1 cellular context compared by ENCODE assay signal in the genomic region with DNA sequence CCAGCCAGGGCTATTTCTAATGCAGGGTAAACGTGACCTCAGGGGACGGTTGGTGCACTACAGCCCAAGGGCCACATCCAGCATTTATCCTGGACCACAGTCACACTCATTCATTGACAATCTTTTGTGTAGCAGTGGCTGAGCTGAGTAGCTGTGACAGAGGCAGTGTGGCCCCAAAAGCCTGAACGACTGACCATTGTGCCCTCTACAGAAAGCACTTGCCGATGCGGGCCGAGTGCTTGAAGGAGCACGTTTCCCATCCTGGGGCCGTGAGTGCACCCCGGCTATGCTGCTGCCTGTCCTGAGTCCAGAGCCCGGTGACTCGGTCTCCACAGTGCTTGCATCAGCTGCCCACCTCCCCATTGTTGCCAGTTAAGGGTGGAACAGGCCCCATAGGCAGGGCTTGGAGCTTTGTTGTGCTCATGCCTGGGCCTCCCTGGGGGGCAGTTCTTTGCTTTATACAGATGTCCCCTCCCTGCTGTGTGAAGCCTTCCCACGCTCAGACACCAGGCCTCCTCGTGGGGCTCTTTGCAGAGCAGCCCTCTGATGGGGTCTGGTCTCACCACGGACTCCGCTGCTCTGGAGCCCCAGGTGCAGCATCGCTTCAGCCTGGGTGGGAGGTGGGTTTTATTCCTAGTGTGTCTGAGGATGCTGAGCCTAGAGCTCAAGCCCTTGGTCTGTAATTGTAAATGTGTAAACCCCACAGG.
TF ChIP-seq lines count a peak whose summit lies in the region.

No MANE protein-coding gene starts in this region.

TF ChIP-seq in HCT116, 20 proteins besides CTCF, POLR2A, EP300 and RAD21:
- TF ChIP-seq SRF (IDR thresholded peaks at IDR 0.05; ENCODE audit: low read depth) (no peak), SIN3A (IDR thresholded peaks at IDR 0.05; ENCODE audit: low read depth) (no peak), YY1 (IDR thresholded peaks at IDR 0.05; ENCODE audit: extremely low read depth, insufficient replicate concordance, low read depth, low read length) (no peak), ELF1 (IDR thresholded peaks at IDR 0.05; ENCODE audit: borderline replicate concordance, low read depth) (no peak), FOSL1 (IDR thresholded peaks at IDR 0.05; ENCODE audit: low read depth) (no peak), EGR1 (IDR thresholded peaks at IDR 0.05; ENCODE audit: low read depth) (no peak), ZFX (IDR thresholded peaks at IDR 0.05) (no peak), CEBPB (IDR thresholded peaks at IDR 0.05; ENCODE audit: low read depth) (no peak), CBX3 (IDR thresholded peaks at IDR 0.05; ENCODE audit: low read depth) (no peak), REST (IDR thresholded peaks at IDR 0.05; ENCODE audit: low read depth) (no peak), SP1 (IDR thresholded peaks at IDR 0.05; ENCODE audit: low read depth) (no peak), TCF7L2 (IDR thresholded peaks at IDR 0.05; ENCODE audit: borderline replicate concordance, extremely low read depth, insufficient read depth, insufficient read length) (no peak), POLR2AphosphoS5 (IDR thresholded peaks at IDR 0.05; ENCODE audit: low read depth, low read length) (no peak), JUND (IDR thresholded peaks at IDR 0.05) (no peak), EZH2 (IDR thresholded peaks at IDR 0.05) (no peak), EZH2phosphoT487 (IDR thresholded peaks at IDR 0.05; ENCODE audit: borderline replicate concordance) (no peak), ZNF274 (IDR thresholded peaks at IDR 0.05; ENCODE audit: low read depth, low read length) (no peak), ZBTB33 (IDR thresholded peaks at IDR 0.05; ENCODE audit: extremely low read depth, insufficient replicate concordance, low read length) (no peak)
- TF ChIP-seq, protein P1, sequence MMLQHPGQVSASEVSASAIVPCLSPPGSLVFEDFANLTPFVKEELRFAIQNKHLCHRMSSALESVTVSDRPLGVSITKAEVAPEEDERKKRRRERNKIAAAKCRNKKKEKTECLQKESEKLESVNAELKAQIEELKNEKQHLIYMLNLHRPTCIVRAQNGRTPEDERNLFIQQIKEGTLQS (IDR thresholded peaks at IDR 0.05) = no peak
- TF ChIP-seq, protein P2, sequence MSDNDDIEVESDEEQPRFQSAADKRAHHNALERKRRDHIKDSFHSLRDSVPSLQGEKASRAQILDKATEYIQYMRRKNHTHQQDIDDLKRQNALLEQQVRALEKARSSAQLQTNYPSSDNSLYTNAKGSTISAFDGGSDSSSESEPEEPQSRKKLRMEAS (IDR thresholded peaks at IDR 0.05) = no peak
